9 cellular contexts compared by ENCODE assay signal in genomic region chr1:241640867-241641542, GRCh38. TPM values are rescaled to one million over a fixed set of nuclear protein-coding genes. Genes with fewer than 3 reads are reported as not detected.
DNase-seq lines count a peak whose midpoint lies in the region; ATAC-seq and TF ChIP-seq lines count a peak whose summit lies in the region.
"Had no signal": no experiment of that assay in that cellular context is flagged by ENCODE, and none has a peak within 500 bp of the region (broad histone marks: within the 10 kb centered on the region; RNA-seq: fewer than 3 reads in every experiment).

No MANE protein-coding gene starts in this region.

- intact Hi-C loops in sigmoid colon (cut with DNase I), result loop anchor here (2.0 to 10.0 kb wide), 4 partner anchors 126 to 1614 kb away; partner anchors contain the start of genes CEP170, EXO1, FH and SDCCAG8

- H3K4me3 ChIP-seq in RWPE2 (ENCODE audit: severe bottlenecking) (no peak overlapping the region), epithelial cell of esophagus (ENCODE audit: low read length) (peak overlapping the region; percentile 40), sigmoid colon (peak overlapping the region in 3 of 4 donors; percentile 76 to 93 (median 92))

- TF ChIP-seq POLR2A in sigmoid colon (IDR thresholded peaks at IDR 0.05), result no peak

- no peaks in the 10 kb centered on the region for H3K27me3 ChIP-seq in RWPE2 (ENCODE audit: insufficient read depth, poor library complexity, severe bottlenecking)
- H3K27me3 ChIP-seq in sigmoid colon, result no peaks in the 10 kb centered on the region

- H3K9me3 ChIP-seq in RWPE2 (ENCODE audit: severe bottlenecking), result no peaks in the 10 kb centered on the region
- H3K9me3 ChIP-seq in sigmoid colon, result no peaks in the 10 kb centered on the region

- H3K36me3 ChIP-seq in RWPE2 (ENCODE audit: low read depth) (peaks cover 9% of the 10 kb centered on the region), sigmoid colon (no peaks in the 10 kb centered on the region)

- H3K4me1 Mint-ChIP-seq in HFFc6 (ENCODE audit: low read depth), result peaks cover 53% of the 10 kb centered on the region

- ATAC-seq in RWPE2 (ENCODE audit: low read depth), result no peak
- no peak for ATAC-seq in GM19023 (IDR thresholded peaks at IDR 0.05; ENCODE audit: unreplicated experiment)

- TF ChIP-seq CTCF in HFFc6 (IDR thresholded peaks at IDR 0.05), result no peak
- no peak for TF ChIP-seq CTCF in RWPE2 (IDR thresholded peaks at IDR 0.05; ENCODE audit: poor library complexity, severe bottlenecking)
- TF ChIP-seq CTCF in epithelial cell of esophagus (IDR thresholded peaks at IDR 0.05; ENCODE audit: insufficient read depth, low read depth, low read length, missing control alignments), result no peak
- no peak for TF ChIP-seq CTCF in sigmoid colon (IDR thresholded peaks at IDR 0.05)

- H3K36me3 Mint-ChIP-seq in HFFc6 (ENCODE audit: low read depth), result 0 out of 2 replicates have a peak, but pooled peaks cover 9% of the 10 kb centered on the region

- H3K27ac ChIP-seq in RWPE2 (ENCODE audit: poor library complexity, severe bottlenecking) (peak overlapping the region; percentile 61), sigmoid colon (peak overlapping the region; percentile 54 to 90 (median 84))

- no peak for TF ChIP-seq EP300 in sigmoid colon (IDR thresholded peaks at IDR 0.05)

- peaks cover 4% of the 10 kb centered on the region; the same call in 1 of the 2 replicates for H3K9me3 Mint-ChIP-seq in HFFc6

- DNase-seq in HFFc6, result no peak
- no peak for DNase-seq in RWPE2 (ENCODE audit: low spot score)
- peak; percentile 65 for DNase-seq in epithelial cell of esophagus (ENCODE audit: low read depth)
- DNase-seq in sigmoid colon, result no peak
- no peak for DNase-seq in NCI-H187 (lab: John Stamatoyannopoulos, UW)
- DNase-seq in cortex of kidney (lab: John Stamatoyannopoulos, UW), result no peak
- DNase-seq in activated gamma-delta T cell treated with Interleukin-2 at 50 U/mL for 16 hours, result no peak

- peak overlapping the region; percentile 76 for H3K27ac Mint-ChIP-seq in HFFc6

- 69 to 76% methylated on average over 9 of the region's 9 CpGs for WGBS in sigmoid colon, 2 donors

- peak overlapping the region; percentile 77 for H3K4me3 Mint-ChIP-seq in HFFc6

- peaks cover 24% of the 10 kb centered on the region for H3K4me1 ChIP-seq in RWPE2 (ENCODE audit: insufficient read depth, poor library complexity, severe bottlenecking)
- peaks cover 0 to 37% (median 19%) of the 10 kb centered on the region in 4 donors for H3K4me1 ChIP-seq in sigmoid colon

- peaks cover 5% of the 10 kb centered on the region for H3K27me3 Mint-ChIP-seq in HFFc6 (ENCODE audit: insufficient read depth)

RNA-seq across cellular contexts. Expression of gene CHML, which starts 0.8 kb away (rescaled TPM):
- 10 to 100 TPM; 15.2 to 17.9 (median 16.5) TPM for total RNA-seq in HFFc6 (2021; fragmentation: NEBNext Ultra II Directional; extraction: Animal tissue kit (Norgen Biotek cat#: 25700))
- total RNA-seq in sigmoid colon, result 1 to 10 TPM; 6.1 to 8.0 (median 6.6) TPM
- polyA plus RNA-seq in sigmoid colon, result 1 to 10 TPM; 1.6 to 3.9 (median 2.4) TPM

RNA-seq across cellular contexts. Expression of gene OPN3, which starts 0.8 kb away (rescaled TPM):
- total RNA-seq in HFFc6 (2021; fragmentation: NEBNext Ultra II Directional; extraction: Animal tissue kit (Norgen Biotek cat#: 25700)), result 10 to 100 TPM in 2 of 6 experiments, 1 to 10 TPM in 4; 7.3 to 13.1 (median 9.7) TPM
- total RNA-seq in sigmoid colon, result 10 to 100 TPM in 1 of 4 donors, 1 to 10 TPM in 3; 2.5 to 12.8 (median 5.2) TPM
- polyA plus RNA-seq in sigmoid colon, result 10 to 100 TPM; 20.0 to 58.9 (median 53.4) TPM

RNA-seq across cellular contexts. Expression of gene WDR64, which starts 11.1 kb away (rescaled TPM):
- total RNA-seq in HFFc6 (2021; fragmentation: NEBNext Ultra II Directional; extraction: Animal tissue kit (Norgen Biotek cat#: 25700)), result not detected
- total RNA-seq in sigmoid colon, result not detected
- under 1 TPM in 1 of 3 donors, not detected in 2; 0.09 TPM for polyA plus RNA-seq in sigmoid colon
- total RNA-seq: T-helper 2 cell treated with Interferon-gamma antibody and Interleukin-4, amounts not matched to agents 100 ng/mL and 5 ng/mL, for 36 hours had no signal
